ENCODE assay signal across 1 cellular context in the genomic region with DNA sequence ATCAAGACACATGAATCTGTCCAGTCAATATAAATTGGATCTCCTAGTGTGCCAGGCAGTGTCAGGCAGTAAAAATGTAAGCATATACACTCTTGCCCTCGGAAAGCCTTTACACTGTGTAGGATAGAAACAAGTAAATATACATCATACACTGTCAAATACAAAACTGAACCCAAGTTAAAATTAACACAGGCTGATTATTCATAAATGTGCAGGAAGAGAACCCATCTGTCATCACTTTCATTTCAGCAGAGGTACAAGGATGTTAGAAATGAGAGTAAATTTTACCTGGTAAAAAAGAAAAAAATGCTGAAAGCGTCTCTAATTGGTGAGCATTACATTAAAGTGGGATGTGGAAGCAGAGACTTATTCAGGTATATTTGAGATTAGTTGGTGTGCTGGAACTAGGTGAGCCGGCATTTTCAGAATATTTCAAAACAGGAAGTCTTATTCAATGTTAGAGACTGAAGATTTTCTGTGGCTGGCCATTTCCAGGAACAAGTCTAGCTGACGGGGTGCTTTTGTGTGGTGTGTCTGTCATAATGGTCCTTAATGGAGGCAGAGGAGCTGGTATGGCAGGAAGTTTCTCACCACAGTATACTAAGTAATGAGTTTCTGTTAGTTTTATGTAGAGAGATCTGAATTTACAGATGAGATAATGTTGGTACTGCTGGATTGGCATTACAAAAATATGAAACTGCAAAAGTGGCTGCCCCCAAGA.
A peak's percentile ranks its signal among the peaks of the same experiment; 100 is the strongest.
TF ChIP-seq lines count a peak whose summit lies in the region.

No MANE protein-coding gene starts in this region.

TF ChIP-seq in GM12878, 131 proteins besides CTCF, POLR2A, EP300 and RAD21 (continued from another document):
- TF ChIP-seq, protein P1, sequence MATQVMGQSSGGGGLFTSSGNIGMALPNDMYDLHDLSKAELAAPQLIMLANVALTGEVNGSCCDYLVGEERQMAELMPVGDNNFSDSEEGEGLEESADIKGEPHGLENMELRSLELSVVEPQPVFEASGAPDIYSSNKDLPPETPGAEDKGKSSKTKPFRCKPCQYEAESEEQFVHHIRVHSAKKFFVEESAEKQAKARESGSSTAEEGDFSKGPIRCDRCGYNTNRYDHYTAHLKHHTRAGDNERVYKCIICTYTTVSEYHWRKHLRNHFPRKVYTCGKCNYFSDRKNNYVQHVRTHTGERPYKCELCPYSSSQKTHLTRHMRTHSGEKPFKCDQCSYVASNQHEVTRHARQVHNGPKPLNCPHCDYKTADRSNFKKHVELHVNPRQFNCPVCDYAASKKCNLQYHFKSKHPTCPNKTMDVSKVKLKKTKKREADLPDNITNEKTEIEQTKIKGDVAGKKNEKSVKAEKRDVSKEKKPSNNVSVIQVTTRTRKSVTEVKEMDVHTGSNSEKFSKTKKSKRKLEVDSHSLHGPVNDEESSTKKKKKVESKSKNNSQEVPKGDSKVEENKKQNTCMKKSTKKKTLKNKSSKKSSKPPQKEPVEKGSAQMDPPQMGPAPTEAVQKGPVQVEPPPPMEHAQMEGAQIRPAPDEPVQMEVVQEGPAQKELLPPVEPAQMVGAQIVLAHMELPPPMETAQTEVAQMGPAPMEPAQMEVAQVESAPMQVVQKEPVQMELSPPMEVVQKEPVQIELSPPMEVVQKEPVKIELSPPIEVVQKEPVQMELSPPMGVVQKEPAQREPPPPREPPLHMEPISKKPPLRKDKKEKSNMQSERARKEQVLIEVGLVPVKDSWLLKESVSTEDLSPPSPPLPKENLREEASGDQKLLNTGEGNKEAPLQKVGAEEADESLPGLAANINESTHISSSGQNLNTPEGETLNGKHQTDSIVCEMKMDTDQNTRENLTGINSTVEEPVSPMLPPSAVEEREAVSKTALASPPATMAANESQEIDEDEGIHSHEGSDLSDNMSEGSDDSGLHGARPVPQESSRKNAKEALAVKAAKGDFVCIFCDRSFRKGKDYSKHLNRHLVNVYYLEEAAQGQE (IDR thresholded peaks at IDR 0.05; ENCODE audit: low read depth, low read length), result no peak
- TF ChIP-seq ATF7 (IDR thresholded peaks at IDR 0.05; ENCODE audit: low read depth) (peak; percentile 58; the same call in 1 of the 2 replicates), NFIC (IDR thresholded peaks at IDR 0.05; ENCODE audit: low read depth, low read length) (peak; percentile 67; the same call in 1 of the 2 replicates), TCF7 (IDR thresholded peaks at IDR 0.05; ENCODE audit: borderline replicate concordance) (no peak), JUNB (IDR thresholded peaks at IDR 0.05) (peak; percentile 55), YY1 (IDR thresholded peaks at IDR 0.05; ENCODE audit: low read depth, low read length) (peak; percentile 59; the same call in 1 of the 2 replicates), EGR1 (IDR thresholded peaks at IDR 0.05; ENCODE audit: borderline replicate concordance in 1 of 2, low read depth in 2 of 2, low read length in 2 of 2) (peak in 1 of 2 experiments; percentile 34; a peak in 1 of 3 replicates), ETV6 (conservative IDR thresholded peaks at IDR 0.05 in 1 of 2, IDR thresholded peaks at IDR 0.05 in 1 of 2; ENCODE audit: borderline replicate concordance in 1 of 2, low read depth in 1 of 2) (peak in 1 of 2 experiments; percentile 99; a peak in 2 of 4 replicates), SPI1 (IDR thresholded peaks at IDR 0.05; ENCODE audit: borderline replicate concordance, insufficient read depth, low read depth, low read length) (peak; percentile 68; the same call in 1 of the 2 replicates)
TF ChIP-seq in GM12878: peak in this region for 12.
